Comparison of ENCODE assay signal across 8 cellular contexts in the genomic region with DNA sequence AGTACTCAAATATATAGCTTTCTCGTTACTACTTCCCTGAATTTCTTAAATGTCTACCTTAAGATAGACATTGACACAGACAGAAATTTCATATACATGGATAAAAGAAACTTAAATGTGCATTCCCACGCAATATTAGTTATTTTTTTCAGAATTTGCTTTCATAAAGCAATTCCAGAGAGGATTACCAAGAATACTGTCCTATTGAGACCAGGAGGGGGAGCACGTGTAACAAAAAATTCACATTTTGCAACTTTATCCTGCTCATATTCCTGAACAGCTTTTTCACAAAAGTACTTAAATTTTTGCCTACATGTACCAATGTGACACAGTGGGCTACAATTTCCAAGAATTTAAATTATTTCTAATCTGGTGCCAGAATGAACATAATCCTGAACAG. TPM values are rescaled to one million over a fixed set of nuclear protein-coding genes. Genes with fewer than 3 reads are reported as not detected.
DNase-seq lines count a peak whose midpoint lies in the region; ATAC-seq and TF ChIP-seq lines count a peak whose summit lies in the region.

No MANE protein-coding gene starts in this region.

- H3K27ac ChIP-seq in DND-41 (ENCODE audit: low read length) (no peak overlapping the region), WERI-Rb-1 (no peak overlapping the region), vagina (no peak overlapping the region)

- H3K36me3 ChIP-seq in DND-41 (ENCODE audit: insufficient read depth, low read length) (peaks cover 76% of the 10 kb centered on the region), WERI-Rb-1 (peaks cover 39% of the 10 kb centered on the region), vagina (peaks cover 0 to 57% of the 10 kb centered on the region in 2 donors)

- intact Hi-C loops in vagina (cut with DNase I): loop anchor here (5.0 kb wide), 1 partner anchor 153 kb away; no protein-coding TSS in a partner anchor

- peaks cover 3% of the 10 kb centered on the region for H3K9me3 ChIP-seq in DND-41 (ENCODE audit: insufficient read depth, low read length, severe bottlenecking)
- H3K9me3 ChIP-seq in WERI-Rb-1 (ENCODE audit: severe bottlenecking): no peaks in the 10 kb centered on the region
- H3K9me3 ChIP-seq in vagina: no peaks in the 10 kb centered on the region

- H2AFZ ChIP-seq in DND-41 (ENCODE audit: low read depth, low read length): no peak overlapping the region

- no peak for TF ChIP-seq POLR2A in vagina (IDR thresholded peaks at IDR 0.05)

- no peaks in the 10 kb centered on the region for H4K20me1 ChIP-seq in DND-41 (ENCODE audit: insufficient read depth, low read length)

- H3K27me3 ChIP-seq in DND-41 (ENCODE audit: insufficient read depth, low read length, poor library complexity) (no peaks in the 10 kb centered on the region), WERI-Rb-1 (ENCODE audit: insufficient read depth, low read depth, severe bottlenecking) (no peaks in the 10 kb centered on the region), vagina (no peaks in the 10 kb centered on the region)

- no peak; the same call in 2 of the 3 replicates for ATAC-seq in DND-41 (ENCODE audit: insufficient read depth, low read depth)
- ATAC-seq in HG02642 (IDR thresholded peaks at IDR 0.05; ENCODE audit: poor library complexity, unreplicated experiment): no peak

- no peak overlapping the region for H3K4me2 ChIP-seq in DND-41 (ENCODE audit: insufficient read depth, low read length)

- DNase-seq in DND-41 (peak; percentile 15), KBM-7 (peak; percentile 51), WERI-Rb-1 (no peak), iris pigment epithelial cell (ENCODE audit: low read depth) (peak; percentile 59), vagina (ENCODE audit: extremely low spot score in 2 of 2) (no peak), UCSD-AML1 (lab: John Stamatoyannopoulos, UW; ENCODE audit: unreplicated experiment) (no peak), GDM1 (lab: John Stamatoyannopoulos, UW) (no peak)

- in situ Hi-C loops in KBM-7 (cut with MboI; ENCODE audit: low pct_unique_long_range_greater_than_20kb, low sequenced_read_pairs): no loop called here

- no peak overlapping the region for H3K4me3 ChIP-seq in DND-41 (ENCODE audit: low read depth in 1 of 2, low read length in 2 of 2)
- no peak overlapping the region for H3K4me3 ChIP-seq in WERI-Rb-1 (ENCODE audit: low read depth, low read length)
- H3K4me3 ChIP-seq in vagina: no peak overlapping the region

- H3K4me1 ChIP-seq in DND-41 (ENCODE audit: insufficient read depth, low read length) (no peaks in the 10 kb centered on the region), vagina (no peaks in the 10 kb centered on the region)

- H3K9ac ChIP-seq in DND-41 (ENCODE audit: low read depth, low read length): no peak overlapping the region

- H3K79me2 ChIP-seq in DND-41 (ENCODE audit: insufficient read depth, low read length): no peaks in the 10 kb centered on the region

- TF ChIP-seq CTCF in DND-41 (IDR thresholded peaks at IDR 0.05; ENCODE audit: borderline replicate concordance, extremely low read depth, low read length, poor library complexity, severe bottlenecking): peak; percentile 59
- TF ChIP-seq CTCF in WERI-Rb-1 (IDR thresholded peaks at IDR 0.05; ENCODE audit: low read depth, low read length): peak; percentile 32
- peak; percentile 20 to 56 (median 28) for TF ChIP-seq CTCF in vagina (IDR thresholded peaks at IDR 0.05)

RNA-seq across cellular contexts. Expression of a gene that starts 30.7 kb away (rescaled TPM):
- 68.3 TPM for total RNA-seq in vagina

Comparison
In these comparisons a context has a peak if more than half of its experiments do, and no peak if none do; other contexts are left out.
1. DNase-seq: peak in DND-41 (single experiment), KBM-7 (single experiment) and iris pigment epithelial cell (single experiment); none in WERI-Rb-1 (single experiment), vagina (0 of 2), UCSD-AML1 (single experiment) and GDM1 (single experiment).
2. Peak in every context shown above with its lines, with median percentiles within 50 percentile points of each other: CTCF ChIP-seq.